ENCODE assay signal across 1 cellular context in the genomic region with DNA sequence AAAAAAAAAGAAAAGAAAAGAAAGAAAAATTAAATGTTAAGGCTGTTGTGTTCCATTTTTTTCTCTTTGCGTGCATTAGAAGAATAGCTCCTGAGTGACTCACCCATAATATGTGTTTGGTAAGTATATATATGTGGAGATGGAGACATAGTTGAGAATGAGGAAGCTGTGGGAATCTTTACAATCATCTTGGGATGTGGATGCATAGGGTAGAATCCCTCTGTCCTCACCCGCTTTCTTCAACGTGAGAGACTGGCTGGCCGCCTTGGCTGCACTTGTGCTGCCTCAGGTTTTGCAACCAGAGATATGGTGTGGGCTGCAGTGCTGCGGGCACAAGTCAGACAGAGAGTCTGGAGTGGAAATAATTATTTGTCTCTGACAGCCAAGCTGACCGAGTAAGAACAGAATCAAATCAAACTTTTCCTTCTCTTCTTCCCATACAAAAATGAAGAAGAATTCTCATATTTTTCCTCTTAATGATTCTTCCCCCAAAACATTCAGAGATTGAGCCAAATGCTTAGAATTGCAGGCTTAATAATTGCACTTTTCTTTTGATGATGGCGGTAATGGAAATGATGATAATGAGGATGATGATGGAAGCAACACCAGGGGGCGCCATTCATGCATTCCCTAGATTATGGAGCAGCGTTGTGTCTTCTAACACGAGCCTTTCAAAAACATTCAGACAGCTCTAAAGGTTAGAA.
TF ChIP-seq lines count a peak whose summit lies in the region.

No MANE protein-coding gene starts in this region.

TF ChIP-seq in IMR-90, 13 proteins besides CTCF, POLR2A, EP300 and RAD21:
- TF ChIP-seq SMC3 (IDR thresholded peaks at IDR 0.05; ENCODE audit: low read depth, low read length) (no peak), FOS (IDR thresholded peaks at IDR 0.05; ENCODE audit: low read depth, low read length) (peak; percentile 38; the same call in 1 of the 2 replicates)
